1 cellular context compared by ENCODE assay signal in genomic region chr1:219264557-219264956, GRCh38.
TF ChIP-seq lines count a peak whose summit lies in the region.

No MANE protein-coding gene starts in this region.

TF ChIP-seq in H1, 55 proteins besides CTCF, POLR2A, EP300 and RAD21:
- TF ChIP-seq ZNF274 (IDR thresholded peaks at IDR 0.05; ENCODE audit: borderline replicate concordance, extremely low read depth, low read length) (no peak), ATF2 (IDR thresholded peaks at IDR 0.05; ENCODE audit: low read length) (no peak)
TF ChIP-seq in H1: peak in this region for 0.
